Comparison of ENCODE assay signal across 16 cellular contexts in the genomic region with DNA sequence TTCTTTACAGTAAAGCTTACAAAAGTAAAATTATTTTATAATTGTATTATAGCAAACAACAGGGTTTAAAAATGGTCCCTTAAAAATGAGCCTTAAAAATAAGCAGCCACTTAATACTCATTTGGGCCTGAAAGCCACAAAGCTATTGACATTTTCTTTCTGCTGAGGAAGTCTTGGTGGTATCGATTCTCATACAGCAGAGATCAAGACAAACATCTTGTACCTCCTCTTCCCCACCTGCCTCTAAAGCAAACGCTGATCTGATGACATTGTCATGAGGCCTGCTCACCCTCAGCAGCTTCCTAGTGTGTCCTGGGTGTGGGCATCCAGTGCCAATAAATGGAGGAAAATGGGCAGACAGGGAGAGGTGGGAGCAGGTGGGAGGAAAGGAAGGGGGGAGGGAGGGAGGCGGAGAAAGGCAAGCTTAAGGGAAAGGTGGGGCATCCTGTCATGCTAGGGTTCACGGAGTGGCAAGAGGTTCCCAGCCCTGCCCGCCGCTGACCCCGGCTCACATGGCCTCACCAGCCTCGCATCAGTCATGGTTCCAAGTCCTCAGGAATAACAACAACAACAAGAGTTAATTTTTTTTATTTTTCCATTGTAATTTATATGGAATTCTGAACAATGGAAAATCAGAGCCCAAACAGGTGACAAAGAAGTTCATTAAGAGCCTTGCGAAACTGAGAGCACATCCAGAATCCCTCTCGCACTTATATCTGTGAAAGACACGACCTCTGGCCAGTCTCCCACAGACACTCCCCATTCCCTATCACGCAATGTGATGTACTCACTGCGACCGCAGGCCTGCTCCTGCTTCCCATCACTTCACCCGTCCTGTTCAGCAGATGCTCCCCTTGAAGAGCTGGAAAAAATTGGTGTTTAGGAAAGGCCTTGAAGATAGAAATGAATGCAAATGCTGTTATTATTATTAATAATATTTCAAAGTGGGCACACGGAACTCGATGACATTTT. TPM values are rescaled to one million over a fixed set of nuclear protein-coding genes. Genes with fewer than 3 reads are reported as not detected.
DNase-seq lines count a peak whose midpoint lies in the region; ATAC-seq and TF ChIP-seq lines count a peak whose summit lies in the region.
"Had no signal": no experiment of that assay in that cellular context is flagged by ENCODE, and none has a peak within 500 bp of the region (broad histone marks: within the 10 kb centered on the region; RNA-seq: fewer than 3 reads in every experiment).

No MANE protein-coding gene starts in this region.

- no peak for TF ChIP-seq CTCF in smooth muscle cell (IDR thresholded peaks at IDR 0.05; ENCODE audit: borderline replicate concordance, insufficient read depth, poor library complexity, severe bottlenecking)

- no peaks in the 10 kb centered on the region for H3K27me3 Mint-ChIP-seq in activated T-cell treated with anti-CD3 and anti-CD28 coated beads, Interleukin-2, amount 50 U/mL, for 24 hours
- H3K27me3 Mint-ChIP-seq in T-helper 17 cell, result peaks cover 19% of the 10 kb centered on the region

- no peak overlapping the region for H3K4me2 ChIP-seq in smooth muscle cell

- H3F3A ChIP-seq in smooth muscle cell (ENCODE audit: low read depth), result no peaks in the 10 kb centered on the region

- ATAC-seq in GM18511 (IDR thresholded peaks at IDR 0.05; ENCODE audit: unreplicated experiment), result peak; percentile 70
- no peak for ATAC-seq in T-helper 17 cell
- ATAC-seq: SK-N-SH treated with all-trans-retinoic acid at 6 μM for 48 hours had no signal

- H3K4me3 ChIP-seq in smooth muscle cell, result no peak overlapping the region
- H3K4me3 ChIP-seq: HAP-1, uterus had no signal

- no peaks in the 10 kb centered on the region for H4K20me1 ChIP-seq in smooth muscle cell (ENCODE audit: low read depth)

- DNase-seq in activated T-cell treated with anti-CD3 and anti-CD28 coated beads, Interleukin-2, amount 50 U/mL, for 24 hours, result no peak
- DNase-seq in activated T-cell treated with anti-CD3 and anti-CD28 coated beads for 4 hours, result no peak
- DNase-seq in T-helper 17 cell, result no peak
- DNase-seq in mesenteric fat pad (ENCODE audit: low spot score), result peak; percentile 73
- no peak for DNase-seq in smooth muscle cell (lab: John Stamatoyannopoulos, UW; ENCODE audit: unreplicated experiment)
- DNase-seq in NCI-H1092 (lab: John Stamatoyannopoulos, UW), result no peak
- DNase-seq in SW480 (ENCODE audit: low spot score), result no peak
- DNase-seq: amniotic stem cell, NCI-H1105 had no signal

- WGBS in smooth muscle cell (ENCODE audit: low lambda C conversion rate), result 81% methylated on average over 16 of the region's 17 CpGs

- H3K36me3 ChIP-seq in smooth muscle cell (ENCODE audit: low read depth), result no peaks in the 10 kb centered on the region
- H3K36me3 ChIP-seq: HAP-1, uterus had no signal

- H3K4me1 Mint-ChIP-seq in activated T-cell treated with anti-CD3 and anti-CD28 coated beads, Interleukin-2, amount 50 U/mL, for 24 hours (ENCODE audit: low read depth), result peaks cover 35% of the 10 kb centered on the region
- H3K4me1 Mint-ChIP-seq in T-helper 17 cell, result peaks cover 18% of the 10 kb centered on the region
- H3K4me1 Mint-ChIP-seq: B cell, memory B cell had no signal

- no peaks in the 10 kb centered on the region for H3K79me2 ChIP-seq in smooth muscle cell (ENCODE audit: low read depth)

- H3K27ac ChIP-seq in smooth muscle cell (ENCODE audit: low read depth), result no peak overlapping the region

- no peaks in the 10 kb centered on the region for H3K27me3 ChIP-seq in smooth muscle cell (ENCODE audit: low read depth)
- H3K27me3 ChIP-seq: uterus had no signal

- H3K9me3 ChIP-seq in T-helper 17 cell (ENCODE audit: control insufficient read depth, low read length, poor library complexity, severe bottlenecking) (no peaks in the 10 kb centered on the region), smooth muscle cell (replicated peaks; ENCODE audit: low read depth) (no peaks in the 10 kb centered on the region)
- H3K9me3 ChIP-seq: HAP-1, uterus had no signal

- H3K9ac ChIP-seq in smooth muscle cell (ENCODE audit: low read depth), result no peak overlapping the region

- no peak overlapping the region for H3K4me3 Mint-ChIP-seq in activated T-cell treated with anti-CD3 and anti-CD28 coated beads, Interleukin-2, amount 50 U/mL, for 24 hours
- peak overlapping the region; percentile 21 for H3K4me3 Mint-ChIP-seq in T-helper 17 cell
- H3K4me3 Mint-ChIP-seq: B cell; memory B cell; stimulated activated naive CD8-positive, alpha-beta T cell treated with anti-CD3 and anti-CD28 coated beads, Interleukin-15, Interleukin-2, amounts not matched to agents 100 ng/mL and 50 ng/mL, for 24 hours had no signal

- no peaks in the 10 kb centered on the region for H3K4me1 ChIP-seq in smooth muscle cell (ENCODE audit: low read depth)
- H3K4me1 ChIP-seq: HAP-1, uterus had no signal

- peak overlapping the region; percentile 66 for H3K27ac Mint-ChIP-seq in activated T-cell treated with anti-CD3 and anti-CD28 coated beads, Interleukin-2, amount 50 U/mL, for 24 hours
- H3K27ac Mint-ChIP-seq in T-helper 17 cell, result peak overlapping the region; percentile 54
- H3K27ac Mint-ChIP-seq: B cell; memory B cell; stimulated activated naive CD8-positive, alpha-beta T cell treated with anti-CD3 and anti-CD28 coated beads, Interleukin-15, Interleukin-2, amounts not matched to agents 100 ng/mL and 50 ng/mL, for 24 hours had no signal

- no peaks in the 10 kb centered on the region for H3K9me3 Mint-ChIP-seq in activated T-cell treated with anti-CD3 and anti-CD28 coated beads, Interleukin-2, amount 50 U/mL, for 24 hours
- H3K9me3 Mint-ChIP-seq: memory B cell; stimulated activated naive CD8-positive, alpha-beta T cell treated with anti-CD3 and anti-CD28 coated beads, Interleukin-15, Interleukin-2, amounts not matched to agents 100 ng/mL and 50 ng/mL, for 24 hours had no signal

- no peaks in the 10 kb centered on the region for H3K36me3 Mint-ChIP-seq in activated T-cell treated with anti-CD3 and anti-CD28 coated beads, Interleukin-2, amount 50 U/mL, for 24 hours (ENCODE audit: low read depth)
- peaks cover 2% of the 10 kb centered on the region for H3K36me3 Mint-ChIP-seq in T-helper 17 cell (ENCODE audit: low read depth)
- H3K36me3 Mint-ChIP-seq: memory B cell had no signal

- no peak overlapping the region for H2AFZ ChIP-seq in smooth muscle cell (ENCODE audit: low read depth)

RNA-seq across cellular contexts. Expression of a gene that starts 15.1 kb away (rescaled TPM):
- total RNA-seq in T-helper 17 cell, result 10 to 100 TPM; 56.8 to 79.5 TPM
- 63.5 TPM for total RNA-seq in mesenteric fat pad
- 6.1 and 7.5 TPM in 2 replicates for total RNA-seq in smooth muscle cell
- 6.5 and 15.2 TPM in 2 replicates for polyA plus RNA-seq in smooth muscle cell
